Comparison of ENCODE assay signal across 23 cellular contexts in genomic region chr14:104343690-104344640, GRCh38.
DNase-seq lines count a peak whose midpoint lies in the region; ATAC-seq and TF ChIP-seq lines count a peak whose summit lies in the region.
"Had no signal": no experiment of that assay in that cellular context is flagged by ENCODE, and none has a peak within 500 bp of the region (broad histone marks: within the 10 kb centered on the region; RNA-seq: fewer than 3 reads in every experiment).

No MANE protein-coding gene starts in this region.

- H3K27me3 ChIP-seq in BE2C (no peaks in the 10 kb centered on the region), neural progenitor cell (peaks cover 11% of the 10 kb centered on the region), spleen (replicated peaks in 1 of 7) (peaks cover 0 to 51% (median 0%) of the 10 kb centered on the region in 7 donors)

- H3K27me3 Mint-ChIP-seq in neural progenitor cell (ENCODE audit: insufficient read depth, low read depth) = peaks cover 12% of the 10 kb centered on the region

- WGBS in spleen, 5 donors = 70 to 84% (median 74%) methylated on average over 9 to 11 of the region's 11 CpGs

- peak; percentile 17 for DNase-seq in DMS79 treated with DMSO at 0.1 percent for 48 hours (lab: John Stamatoyannopoulos, UW)
- DNase-seq in DMS79 (lab: John Stamatoyannopoulos, UW) = no peak
- DNase-seq in BE2C = peak; percentile 21
- DNase-seq in coronary artery (ENCODE audit: low spot score) = peak; percentile 62
- DNase-seq in neural progenitor cell (ENCODE audit: low spot score) = peak; percentile 39
- DNase-seq in activated naive CD4-positive, alpha-beta T cell treated with anti-CD3 and anti-CD28 coated beads, Interleukin-2, amount 50 U/mL, for 72 hours (ENCODE audit: low spot score in 2 of 2) = no peak
- no peak for DNase-seq in spleen
- DNase-seq: activated CD4-positive, alpha-beta T cell treated with anti-CD3 and anti-CD28 coated beads, Interleukin-2, amount 50 U/mL, for 48 hours; AML-193; amygdala; cortex of kidney; EL; glutamatergic neuron; GOT3; Kasumi-1; NCI-H1092; stimulated activated CD4-positive, alpha-beta T cell treated with anti-CD3 and anti-CD28 coated beads, Interleukin-1b, Interleukin-23, amount 100 ng/mL, for 48 hours had no signal

- H3K79me2 ChIP-seq in neural progenitor cell (ENCODE audit: low read depth) = no peaks in the 10 kb centered on the region

- H3K9me3 ChIP-seq in BE2C (no peaks in the 10 kb centered on the region), neural progenitor cell (ENCODE audit: low read depth) (no peaks in the 10 kb centered on the region), spleen (peaks cover 0 to 6% (median 1%) of the 10 kb centered on the region in 8 donors)

- no peak overlapping the region for H3K27ac Mint-ChIP-seq in neural progenitor cell
- H3K27ac Mint-ChIP-seq in activated naive CD4-positive, alpha-beta T cell treated with anti-CD3 and anti-CD28 coated beads, Interleukin-2, amount 50 U/mL, for 72 hours = no peak overlapping the region
- H3K27ac Mint-ChIP-seq: activated naive CD4-positive, alpha-beta T cell treated with anti-CD3 and anti-CD28 coated beads for 36 hours; T-helper 2 cell treated with Interferon-gamma antibody and Interleukin-4, amounts not matched to agents 5 μg/mL and 100 μg/mL, for 36 hours had no signal

- no peaks in the 10 kb centered on the region for H3K9me3 Mint-ChIP-seq in neural progenitor cell
- H3K9me3 Mint-ChIP-seq in activated naive CD4-positive, alpha-beta T cell treated with anti-CD3 and anti-CD28 coated beads, Interleukin-2, amount 50 U/mL, for 72 hours = peaks cover 0 to 4% of the 10 kb centered on the region in 2 donors
- H3K9me3 Mint-ChIP-seq: activated naive CD4-positive, alpha-beta T cell treated with anti-CD3 and anti-CD28 coated beads for 36 hours; T-helper 2 cell treated with Interferon-gamma antibody and Interleukin-4, amounts not matched to agents 5 μg/mL and 100 μg/mL, for 36 hours had no signal

- TF ChIP-seq CTCF in BE2C (IDR thresholded peaks at IDR 0.05; ENCODE audit: low read depth, low read length) (no peak), coronary artery (IDR thresholded peaks at IDR 0.05) (no peak), neural progenitor cell (IDR thresholded peaks at IDR 0.05) (no peak), spleen (IDR thresholded peaks at IDR 0.05 in 8 of 11, conservative IDR thresholded peaks at IDR 0.05 in 3 of 11) (no peak)

- no peak overlapping the region for H2AFZ ChIP-seq in neural progenitor cell (replicated peaks)

- H3K36me3 Mint-ChIP-seq in neural progenitor cell = no peaks in the 10 kb centered on the region
- H3K36me3 Mint-ChIP-seq in activated naive CD4-positive, alpha-beta T cell treated with anti-CD3 and anti-CD28 coated beads, Interleukin-2, amount 50 U/mL, for 72 hours = peaks cover 0 to 1% of the 10 kb centered on the region in 2 donors

- no peak for TF ChIP-seq POLR2A in spleen (IDR thresholded peaks at IDR 0.05)

- H3K4me3 ChIP-seq in BE2C (ENCODE audit: low read depth, low read length) = no peak overlapping the region
- H3K4me3 ChIP-seq in coronary artery = no peak overlapping the region
- H3K4me3 ChIP-seq in neural progenitor cell = no peak overlapping the region
- H3K4me3 ChIP-seq in spleen = no peak overlapping the region
- H3K4me3 ChIP-seq: SK-N-MC had no signal

- peaks cover 9% of the 10 kb centered on the region for H3K4me1 Mint-ChIP-seq in neural progenitor cell

- H3K36me3 ChIP-seq in BE2C = no peaks in the 10 kb centered on the region
- no peaks in the 10 kb centered on the region for H3K36me3 ChIP-seq in neural progenitor cell
- no peaks in the 10 kb centered on the region for H3K36me3 ChIP-seq in spleen

- ATAC-seq in activated naive CD4-positive, alpha-beta T cell treated with anti-CD3 and anti-CD28 coated beads, Interleukin-2, amount 50 U/mL, for 72 hours = no peak
- no peak for ATAC-seq in GM18867 (IDR thresholded peaks at IDR 0.05; ENCODE audit: unreplicated experiment)
- ATAC-seq: naive thymus-derived CD4-positive, alpha-beta T cell had no signal

- H3K4me1 ChIP-seq in BE2C (peaks cover 13% of the 10 kb centered on the region), neural progenitor cell (no peaks in the 10 kb centered on the region), spleen (peaks cover 0 to 8% (median 3%) of the 10 kb centered on the region in 6 donors)

- H3K4me2 ChIP-seq in neural progenitor cell = no peak overlapping the region

- H3K27ac ChIP-seq in coronary artery (no peak overlapping the region), neural progenitor cell (no peak overlapping the region), spleen (no peak overlapping the region)
- H3K27ac ChIP-seq: 22Rv1, SK-N-MC had no signal

- H3K9ac ChIP-seq in neural progenitor cell = no peak overlapping the region

- H3F3A ChIP-seq in neural progenitor cell (ENCODE audit: low read depth) = peaks cover 4% of the 10 kb centered on the region

- peak overlapping the region; percentile 28 for H3K4me3 Mint-ChIP-seq in neural progenitor cell
- H3K4me3 Mint-ChIP-seq: activated naive CD4-positive, alpha-beta T cell treated with anti-CD3 and anti-CD28 coated beads for 36 hours; naive thymus-derived CD4-positive, alpha-beta T cell; T-helper 2 cell treated with Interferon-gamma antibody and Interleukin-4, amounts not matched to agents 5 μg/mL and 100 μg/mL, for 36 hours had no signal

- intact Hi-C loops in spleen (cut with DNase I; ENCODE audit: low total_unique reads) = no loop called here

- H4K20me1 ChIP-seq in neural progenitor cell (ENCODE audit: low read depth) = peaks cover 8% of the 10 kb centered on the region

Comparison
In these comparisons a context has a peak if more than half of its experiments do, and no peak if none do; other contexts are left out.
1. DNase-seq: peak in DMS79 treated with DMSO at 0.1 percent for 48 hours (single experiment), BE2C (single experiment), coronary artery (single experiment) and neural progenitor cell (single experiment); none in DMS79 (single experiment), activated naive CD4-positive, alpha-beta T cell treated with anti-CD3 and anti-CD28 coated beads, Interleukin-2, amount 50 U/mL, for 72 hours (0 of 2) and spleen (single experiment).